In genomic region chr20:61299613-61300012, GRCh38 we compare ENCODE assay signal across 22 cellular contexts. TPM values are rescaled to one million over a fixed set of nuclear protein-coding genes. Genes with fewer than 3 reads are reported as not detected.
DNase-seq lines count a peak whose midpoint lies in the region; ATAC-seq and TF ChIP-seq lines count a peak whose summit lies in the region.
"Had no signal": no experiment of that assay in that cellular context is flagged by ENCODE, and none has a peak within 500 bp of the region (broad histone marks: within the 10 kb centered on the region; RNA-seq: fewer than 3 reads in every experiment).

No MANE protein-coding gene starts in this region.

- ATAC-seq in left colon: peak; percentile 25
- no peak for ATAC-seq in HG02885 (IDR thresholded peaks at IDR 0.05; ENCODE audit: poor library complexity, unreplicated experiment)
- no peak for ATAC-seq in GM21367 (IDR thresholded peaks at IDR 0.05; ENCODE audit: unreplicated experiment)
- ATAC-seq: T-cell had no signal

- POLR2A ChIA-PET in HEK293T (lab: Yijun Ruan, JAX): no interaction called here

- CTCF ChIA-PET in HEK293T (lab: Yijun Ruan, JAX): no interaction called here

- no peak overlapping the region for H3K4me3 ChIP-seq in skeletal muscle cell (ENCODE audit: low read depth, low read length)

- intact Hi-C loops in left colon (cut with DNase I, micrococcal nuclease): no loop called here
- intact Hi-C loops in activated CD4-positive, alpha-beta T cell treated with anti-CD3 and anti-CD28 coated beads, Interleukin-2, amount 10 ng/mL, durations not matched to agents 24 days and 14 days (cut with micrococcal nuclease): no loop called here

- DNase-seq in NCI-H1417 (lab: John Stamatoyannopoulos, UW): peak in 2 of 3 experiments; percentile 59 to 67
- DNase-seq in NCI-H1417 treated with DMSO at 0.1 percent for 48 hours (lab: John Stamatoyannopoulos, UW): no peak
- DNase-seq in HEK293T (ENCODE audit: extremely low spot score): no peak
- no peak for DNase-seq in left colon
- peak; percentile 31 for DNase-seq in skeletal muscle cell (ENCODE audit: low read depth)
- no peak for DNase-seq in activated CD4-positive, alpha-beta T cell treated with anti-CD3 and anti-CD28 coated beads, Interleukin-2, amount 10 ng/mL, durations not matched to agents 24 days and 14 days
- DNase-seq: 8988T; CD8-positive, alpha-beta memory T cell; GDM1; HCEC 1CT; KBM-7; NCI-H146; NCI-H2029 treated with DMSO at 0.1 percent for 48 hours; NCI-H2171; NCI-H526 treated with DMSO at 0.1 percent for 48 hours; OCI-M1; SHP77 treated with DMSO at 0.1 percent for 48 hours; SK-N-SH; T-cell had no signal

- no peak overlapping the region for H3K27ac Mint-ChIP-seq in activated CD4-positive, alpha-beta T cell treated with anti-CD3 and anti-CD28 coated beads, Interleukin-2, amount 10 ng/mL, durations not matched to agents 24 days and 14 days
- H3K27ac Mint-ChIP-seq: CD8-positive, alpha-beta memory T cell; T-cell had no signal

- no peak overlapping the region for H3K4me3 Mint-ChIP-seq in activated CD4-positive, alpha-beta T cell treated with anti-CD3 and anti-CD28 coated beads, Interleukin-2, amount 10 ng/mL, durations not matched to agents 24 days and 14 days
- H3K4me3 Mint-ChIP-seq: CD8-positive, alpha-beta memory T cell; T-cell had no signal

- H3K27me3 Mint-ChIP-seq in activated CD4-positive, alpha-beta T cell treated with anti-CD3 and anti-CD28 coated beads, Interleukin-2, amount 10 ng/mL, durations not matched to agents 24 days and 14 days: no peaks in the 10 kb centered on the region
- H3K27me3 Mint-ChIP-seq: T-cell had no signal

- H3K9me3 Mint-ChIP-seq in activated CD4-positive, alpha-beta T cell treated with anti-CD3 and anti-CD28 coated beads, Interleukin-2, amount 10 ng/mL, durations not matched to agents 24 days and 14 days: no peaks in the 10 kb centered on the region
- H3K9me3 Mint-ChIP-seq: T-cell had no signal

- no peaks in the 10 kb centered on the region for H3K36me3 Mint-ChIP-seq in activated CD4-positive, alpha-beta T cell treated with anti-CD3 and anti-CD28 coated beads, Interleukin-2, amount 10 ng/mL, durations not matched to agents 24 days and 14 days (ENCODE audit: low read depth)
- H3K36me3 Mint-ChIP-seq: CD8-positive, alpha-beta memory T cell; T-cell had no signal

- H3K4me1 Mint-ChIP-seq in activated CD4-positive, alpha-beta T cell treated with anti-CD3 and anti-CD28 coated beads, Interleukin-2, amount 10 ng/mL, durations not matched to agents 24 days and 14 days: no peaks in the 10 kb centered on the region
- H3K4me1 Mint-ChIP-seq: CD8-positive, alpha-beta memory T cell; T-cell had no signal

TF ChIP-seq in HEK293T, 16 proteins besides CTCF, POLR2A, EP300 and RAD21:
- no peak for TF ChIP-seq TARDBP (IDR thresholded peaks at IDR 0.05)
- no peak for TF ChIP-seq HDGF (IDR thresholded peaks at IDR 0.05; ENCODE audit: borderline replicate concordance)
- peak; percentile 22; the same call in 1 of the 2 replicates for TF ChIP-seq PKNOX1 (IDR thresholded peaks at IDR 0.05)

RNA-seq across cellular contexts. Expression of gene CDH4, which starts 47.6 kb away (rescaled TPM):
- under 1 TPM in 1 of 2 donors, not detected in 1; 0.06 TPM for total RNA-seq in left colon
- not detected in 2 replicates for total RNA-seq in activated CD4-positive, alpha-beta T cell treated with anti-CD3 and anti-CD28 coated beads, Interleukin-2, amount 10 ng/mL, durations not matched to agents 24 days and 14 days
- total RNA-seq: CD8-positive, alpha-beta memory T cell; HepG2 had no signal

Comparison
In these comparisons a context has a peak if more than half of its experiments do, and no peak if none do; other contexts are left out.
1. DNase-seq: peak in NCI-H1417 (2 of 3) and skeletal muscle cell (single experiment); none in NCI-H1417 treated with DMSO at 0.1 percent for 48 hours (single experiment), HEK293T (single experiment), left colon (0 of 2) and activated CD4-positive, alpha-beta T cell treated with anti-CD3 and anti-CD28 coated beads, Interleukin-2, amount 10 ng/mL, durations not matched to agents 24 days and 14 days (single experiment).